1 cellular context compared by ENCODE assay signal in the genomic region with DNA sequence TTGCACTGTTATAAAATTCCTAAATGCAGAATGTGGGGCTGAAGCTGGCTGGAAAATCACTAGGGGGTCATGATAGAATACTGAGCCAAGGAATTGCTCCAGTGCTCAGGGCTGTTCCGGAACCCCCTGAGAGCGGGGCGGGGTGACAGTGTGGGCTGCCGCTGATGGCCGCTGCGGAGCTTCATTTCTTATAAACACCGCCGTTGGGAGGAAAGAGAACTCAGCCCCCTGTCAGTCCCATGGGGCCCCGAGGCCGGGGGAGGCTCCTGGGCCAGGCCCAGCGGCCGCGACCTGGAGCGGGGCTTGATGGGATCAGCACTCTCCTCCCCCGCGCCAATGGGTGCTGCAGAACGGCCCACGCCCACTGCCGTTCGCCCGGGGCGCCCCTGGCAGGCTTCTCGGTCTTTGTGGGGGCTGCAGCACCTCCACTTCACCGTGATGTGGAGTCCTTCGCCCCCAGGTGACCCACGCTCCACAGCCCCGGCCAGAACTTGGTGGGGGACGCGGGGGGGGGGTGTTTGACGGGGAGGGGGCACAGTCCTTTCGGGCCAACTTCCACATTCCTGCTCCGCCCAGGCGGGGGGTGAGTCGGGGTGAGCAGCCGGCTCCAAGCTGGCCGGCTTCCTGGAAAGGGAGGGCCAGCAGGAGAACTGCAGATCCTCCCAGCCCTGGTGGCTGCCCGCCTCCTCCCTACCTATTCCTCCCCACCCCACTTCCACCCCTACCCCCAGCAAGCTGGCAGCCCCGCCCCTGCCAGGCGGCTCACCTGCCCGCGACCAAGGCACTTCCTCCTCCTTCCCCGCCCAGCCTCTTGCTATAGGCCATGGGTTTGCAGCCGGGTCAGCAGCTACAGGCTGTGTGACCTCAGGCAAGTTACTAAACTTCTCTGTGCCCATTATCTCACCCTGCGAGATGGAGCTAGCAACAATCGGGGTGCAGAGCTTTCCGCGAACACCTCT.
TF ChIP-seq lines count a peak whose summit lies in the region.

No MANE protein-coding gene starts in this region.

TF ChIP-seq in HepG2, 621 proteins besides CTCF, POLR2A, EP300 and RAD21 (continued from another document and continues in another):
- TF ChIP-seq, protein P1, sequence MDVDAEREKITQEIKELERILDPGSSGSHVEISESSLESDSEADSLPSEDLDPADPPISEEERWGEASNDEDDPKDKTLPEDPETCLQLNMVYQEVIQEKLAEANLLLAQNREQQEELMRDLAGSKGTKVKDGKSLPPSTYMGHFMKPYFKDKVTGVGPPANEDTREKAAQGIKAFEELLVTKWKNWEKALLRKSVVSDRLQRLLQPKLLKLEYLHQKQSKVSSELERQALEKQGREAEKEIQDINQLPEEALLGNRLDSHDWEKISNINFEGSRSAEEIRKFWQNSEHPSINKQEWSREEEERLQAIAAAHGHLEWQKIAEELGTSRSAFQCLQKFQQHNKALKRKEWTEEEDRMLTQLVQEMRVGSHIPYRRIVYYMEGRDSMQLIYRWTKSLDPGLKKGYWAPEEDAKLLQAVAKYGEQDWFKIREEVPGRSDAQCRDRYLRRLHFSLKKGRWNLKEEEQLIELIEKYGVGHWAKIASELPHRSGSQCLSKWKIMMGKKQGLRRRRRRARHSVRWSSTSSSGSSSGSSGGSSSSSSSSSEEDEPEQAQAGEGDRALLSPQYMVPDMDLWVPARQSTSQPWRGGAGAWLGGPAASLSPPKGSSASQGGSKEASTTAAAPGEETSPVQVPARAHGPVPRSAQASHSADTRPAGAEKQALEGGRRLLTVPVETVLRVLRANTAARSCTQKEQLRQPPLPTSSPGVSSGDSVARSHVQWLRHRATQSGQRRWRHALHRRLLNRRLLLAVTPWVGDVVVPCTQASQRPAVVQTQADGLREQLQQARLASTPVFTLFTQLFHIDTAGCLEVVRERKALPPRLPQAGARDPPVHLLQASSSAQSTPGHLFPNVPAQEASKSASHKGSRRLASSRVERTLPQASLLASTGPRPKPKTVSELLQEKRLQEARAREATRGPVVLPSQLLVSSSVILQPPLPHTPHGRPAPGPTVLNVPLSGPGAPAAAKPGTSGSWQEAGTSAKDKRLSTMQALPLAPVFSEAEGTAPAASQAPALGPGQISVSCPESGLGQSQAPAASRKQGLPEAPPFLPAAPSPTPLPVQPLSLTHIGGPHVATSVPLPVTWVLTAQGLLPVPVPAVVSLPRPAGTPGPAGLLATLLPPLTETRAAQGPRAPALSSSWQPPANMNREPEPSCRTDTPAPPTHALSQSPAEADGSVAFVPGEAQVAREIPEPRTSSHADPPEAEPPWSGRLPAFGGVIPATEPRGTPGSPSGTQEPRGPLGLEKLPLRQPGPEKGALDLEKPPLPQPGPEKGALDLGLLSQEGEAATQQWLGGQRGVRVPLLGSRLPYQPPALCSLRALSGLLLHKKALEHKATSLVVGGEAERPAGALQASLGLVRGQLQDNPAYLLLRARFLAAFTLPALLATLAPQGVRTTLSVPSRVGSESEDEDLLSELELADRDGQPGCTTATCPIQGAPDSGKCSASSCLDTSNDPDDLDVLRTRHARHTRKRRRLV (CRISPR knock-in tag; IDR thresholded peaks at IDR 0.05), result no peak
- no peak for TF ChIP-seq SUZ12 (IDR thresholded peaks at IDR 0.05; ENCODE audit: low read depth, low read length)
- TF ChIP-seq, protein P2, sequence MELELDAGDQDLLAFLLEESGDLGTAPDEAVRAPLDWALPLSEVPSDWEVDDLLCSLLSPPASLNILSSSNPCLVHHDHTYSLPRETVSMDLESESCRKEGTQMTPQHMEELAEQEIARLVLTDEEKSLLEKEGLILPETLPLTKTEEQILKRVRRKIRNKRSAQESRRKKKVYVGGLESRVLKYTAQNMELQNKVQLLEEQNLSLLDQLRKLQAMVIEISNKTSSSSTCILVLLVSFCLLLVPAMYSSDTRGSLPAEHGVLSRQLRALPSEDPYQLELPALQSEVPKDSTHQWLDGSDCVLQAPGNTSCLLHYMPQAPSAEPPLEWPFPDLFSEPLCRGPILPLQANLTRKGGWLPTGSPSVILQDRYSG (CRISPR knock-in tag; IDR thresholded peaks at IDR 0.05), result no peak
- TF ChIP-seq, protein P3, sequence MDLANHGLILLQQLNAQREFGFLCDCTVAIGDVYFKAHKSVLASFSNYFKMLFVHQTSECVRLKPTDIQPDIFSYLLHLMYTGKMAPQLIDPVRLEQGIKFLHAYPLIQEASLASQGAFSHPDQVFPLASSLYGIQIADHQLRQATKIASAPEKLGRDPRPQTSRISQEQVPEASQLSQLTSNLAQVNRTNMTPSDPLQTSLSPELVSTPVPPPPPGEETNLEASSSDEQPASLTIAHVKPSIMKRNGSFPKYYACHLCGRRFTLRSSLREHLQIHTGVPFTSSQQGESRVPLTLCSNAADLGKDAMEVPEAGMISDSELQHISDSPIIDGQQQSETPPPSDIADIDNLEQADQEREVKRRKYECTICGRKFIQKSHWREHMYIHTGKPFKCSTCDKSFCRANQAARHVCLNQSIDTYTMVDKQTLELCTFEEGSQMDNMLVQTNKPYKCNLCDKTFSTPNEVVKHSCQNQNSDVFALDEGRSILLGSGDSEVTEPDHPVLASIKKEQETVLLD (CRISPR knock-in tag; IDR thresholded peaks at IDR 0.05; ENCODE audit: low read depth), result 0 out of 2 replicates have a peak, but pooled peaks have one; percentile 30
- TF ChIP-seq, protein P4, sequence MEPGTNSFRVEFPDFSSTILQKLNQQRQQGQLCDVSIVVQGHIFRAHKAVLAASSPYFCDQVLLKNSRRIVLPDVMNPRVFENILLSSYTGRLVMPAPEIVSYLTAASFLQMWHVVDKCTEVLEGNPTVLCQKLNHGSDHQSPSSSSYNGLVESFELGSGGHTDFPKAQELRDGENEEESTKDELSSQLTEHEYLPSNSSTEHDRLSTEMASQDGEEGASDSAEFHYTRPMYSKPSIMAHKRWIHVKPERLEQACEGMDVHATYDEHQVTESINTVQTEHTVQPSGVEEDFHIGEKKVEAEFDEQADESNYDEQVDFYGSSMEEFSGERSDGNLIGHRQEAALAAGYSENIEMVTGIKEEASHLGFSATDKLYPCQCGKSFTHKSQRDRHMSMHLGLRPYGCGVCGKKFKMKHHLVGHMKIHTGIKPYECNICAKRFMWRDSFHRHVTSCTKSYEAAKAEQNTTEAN (CRISPR knock-in tag; conservative IDR thresholded peaks at IDR 0.05), result no peak; the same call in 1 of the 2 replicates
- TF ChIP-seq ZNF160 (CRISPR knock-in tag; IDR thresholded peaks at IDR 0.05), result no peak
- peak; percentile 54; the same call in 1 of the 2 replicates for TF ChIP-seq SPEN (CRISPR knock-in tag; IDR thresholded peaks at IDR 0.05; ENCODE audit: low read depth)
- no peak for TF ChIP-seq GTF2F1 (IDR thresholded peaks at IDR 0.05; ENCODE audit: low read length)
- TF ChIP-seq PPARG (CRISPR knock-in tag; conservative IDR thresholded peaks at IDR 0.05), result peak; percentile 41; the same call in 1 of the 2 replicates
- TF ChIP-seq, protein P5, sequence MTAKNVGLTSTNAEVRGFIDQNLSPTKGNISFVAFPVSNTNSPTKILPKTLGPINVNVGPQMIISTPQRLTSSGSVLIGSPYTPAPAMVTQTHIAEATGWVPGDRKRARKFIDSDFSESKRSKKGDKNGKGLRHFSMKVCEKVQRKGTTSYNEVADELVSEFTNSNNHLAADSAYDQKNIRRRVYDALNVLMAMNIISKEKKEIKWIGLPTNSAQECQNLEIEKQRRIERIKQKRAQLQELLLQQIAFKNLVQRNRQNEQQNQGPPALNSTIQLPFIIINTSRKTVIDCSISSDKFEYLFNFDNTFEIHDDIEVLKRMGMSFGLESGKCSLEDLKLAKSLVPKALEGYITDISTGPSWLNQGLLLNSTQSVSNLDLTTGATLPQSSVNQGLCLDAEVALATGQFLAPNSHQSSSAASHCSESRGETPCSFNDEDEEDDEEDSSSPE (CRISPR knock-in tag; IDR thresholded peaks at IDR 0.05), result 0 out of 2 replicates have a peak, but pooled peaks have one; percentile 13
- peak; percentile 24; the same call in 1 of the 2 replicates for TF ChIP-seq FOXC1 (CRISPR knock-in tag; IDR thresholded peaks at IDR 0.05; ENCODE audit: borderline replicate concordance)
- no peak for TF ChIP-seq RFXAP (CRISPR knock-in tag; IDR thresholded peaks at IDR 0.05; ENCODE audit: borderline replicate concordance)
- TF ChIP-seq ZNF773 (CRISPR knock-in tag; IDR thresholded peaks at IDR 0.05; ENCODE audit: borderline replicate concordance), result no peak
- TF ChIP-seq ZNF605 (CRISPR knock-in tag; IDR thresholded peaks at IDR 0.05), result peak; percentile 49; the same call in 1 of the 2 replicates
- no peak for TF ChIP-seq ZNF619 (CRISPR knock-in tag; IDR thresholded peaks at IDR 0.05)
- TF ChIP-seq, protein P6, sequence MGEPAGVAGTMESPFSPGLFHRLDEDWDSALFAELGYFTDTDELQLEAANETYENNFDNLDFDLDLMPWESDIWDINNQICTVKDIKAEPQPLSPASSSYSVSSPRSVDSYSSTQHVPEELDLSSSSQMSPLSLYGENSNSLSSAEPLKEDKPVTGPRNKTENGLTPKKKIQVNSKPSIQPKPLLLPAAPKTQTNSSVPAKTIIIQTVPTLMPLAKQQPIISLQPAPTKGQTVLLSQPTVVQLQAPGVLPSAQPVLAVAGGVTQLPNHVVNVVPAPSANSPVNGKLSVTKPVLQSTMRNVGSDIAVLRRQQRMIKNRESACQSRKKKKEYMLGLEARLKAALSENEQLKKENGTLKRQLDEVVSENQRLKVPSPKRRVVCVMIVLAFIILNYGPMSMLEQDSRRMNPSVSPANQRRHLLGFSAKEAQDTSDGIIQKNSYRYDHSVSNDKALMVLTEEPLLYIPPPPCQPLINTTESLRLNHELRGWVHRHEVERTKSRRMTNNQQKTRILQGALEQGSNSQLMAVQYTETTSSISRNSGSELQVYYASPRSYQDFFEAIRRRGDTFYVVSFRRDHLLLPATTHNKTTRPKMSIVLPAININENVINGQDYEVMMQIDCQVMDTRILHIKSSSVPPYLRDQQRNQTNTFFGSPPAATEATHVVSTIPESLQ (CRISPR knock-in tag; conservative IDR thresholded peaks at IDR 0.05), result no peak
- TF ChIP-seq, protein P7, sequence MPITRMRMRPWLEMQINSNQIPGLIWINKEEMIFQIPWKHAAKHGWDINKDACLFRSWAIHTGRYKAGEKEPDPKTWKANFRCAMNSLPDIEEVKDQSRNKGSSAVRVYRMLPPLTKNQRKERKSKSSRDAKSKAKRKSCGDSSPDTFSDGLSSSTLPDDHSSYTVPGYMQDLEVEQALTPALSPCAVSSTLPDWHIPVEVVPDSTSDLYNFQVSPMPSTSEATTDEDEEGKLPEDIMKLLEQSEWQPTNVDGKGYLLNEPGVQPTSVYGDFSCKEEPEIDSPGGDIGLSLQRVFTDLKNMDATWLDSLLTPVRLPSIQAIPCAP (CRISPR knock-in tag; IDR thresholded peaks at IDR 0.05; ENCODE audit: low read depth), result no peak
- no peak for TF ChIP-seq ZNF850 (CRISPR knock-in tag; conservative IDR thresholded peaks at IDR 0.05)
- 0 out of 2 replicates have a peak, but pooled peaks have one; percentile 51 for TF ChIP-seq YEATS4 (CRISPR knock-in tag; IDR thresholded peaks at IDR 0.05; ENCODE audit: borderline replicate concordance)
- TF ChIP-seq PCBP2 (optimal IDR thresholded peaks at IDR 0.05; ENCODE audit: low read depth, low read length, poor library complexity, severe bottlenecking), result no peak
- TF ChIP-seq, protein P8, sequence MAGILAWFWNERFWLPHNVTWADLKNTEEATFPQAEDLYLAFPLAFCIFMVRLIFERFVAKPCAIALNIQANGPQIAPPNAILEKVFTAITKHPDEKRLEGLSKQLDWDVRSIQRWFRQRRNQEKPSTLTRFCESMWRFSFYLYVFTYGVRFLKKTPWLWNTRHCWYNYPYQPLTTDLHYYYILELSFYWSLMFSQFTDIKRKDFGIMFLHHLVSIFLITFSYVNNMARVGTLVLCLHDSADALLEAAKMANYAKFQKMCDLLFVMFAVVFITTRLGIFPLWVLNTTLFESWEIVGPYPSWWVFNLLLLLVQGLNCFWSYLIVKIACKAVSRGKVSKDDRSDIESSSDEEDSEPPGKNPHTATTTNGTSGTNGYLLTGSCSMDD (CRISPR knock-in tag; IDR thresholded peaks at IDR 0.05), result no peak
- TF ChIP-seq RXRA (CRISPR knock-in tag; IDR thresholded peaks at IDR 0.05), result peak; percentile 81; the same call in 1 of the 2 replicates
- TF ChIP-seq ZNF749 (CRISPR knock-in tag; IDR thresholded peaks at IDR 0.05; ENCODE audit: borderline replicate concordance), result no peak
- TF ChIP-seq, protein P9, sequence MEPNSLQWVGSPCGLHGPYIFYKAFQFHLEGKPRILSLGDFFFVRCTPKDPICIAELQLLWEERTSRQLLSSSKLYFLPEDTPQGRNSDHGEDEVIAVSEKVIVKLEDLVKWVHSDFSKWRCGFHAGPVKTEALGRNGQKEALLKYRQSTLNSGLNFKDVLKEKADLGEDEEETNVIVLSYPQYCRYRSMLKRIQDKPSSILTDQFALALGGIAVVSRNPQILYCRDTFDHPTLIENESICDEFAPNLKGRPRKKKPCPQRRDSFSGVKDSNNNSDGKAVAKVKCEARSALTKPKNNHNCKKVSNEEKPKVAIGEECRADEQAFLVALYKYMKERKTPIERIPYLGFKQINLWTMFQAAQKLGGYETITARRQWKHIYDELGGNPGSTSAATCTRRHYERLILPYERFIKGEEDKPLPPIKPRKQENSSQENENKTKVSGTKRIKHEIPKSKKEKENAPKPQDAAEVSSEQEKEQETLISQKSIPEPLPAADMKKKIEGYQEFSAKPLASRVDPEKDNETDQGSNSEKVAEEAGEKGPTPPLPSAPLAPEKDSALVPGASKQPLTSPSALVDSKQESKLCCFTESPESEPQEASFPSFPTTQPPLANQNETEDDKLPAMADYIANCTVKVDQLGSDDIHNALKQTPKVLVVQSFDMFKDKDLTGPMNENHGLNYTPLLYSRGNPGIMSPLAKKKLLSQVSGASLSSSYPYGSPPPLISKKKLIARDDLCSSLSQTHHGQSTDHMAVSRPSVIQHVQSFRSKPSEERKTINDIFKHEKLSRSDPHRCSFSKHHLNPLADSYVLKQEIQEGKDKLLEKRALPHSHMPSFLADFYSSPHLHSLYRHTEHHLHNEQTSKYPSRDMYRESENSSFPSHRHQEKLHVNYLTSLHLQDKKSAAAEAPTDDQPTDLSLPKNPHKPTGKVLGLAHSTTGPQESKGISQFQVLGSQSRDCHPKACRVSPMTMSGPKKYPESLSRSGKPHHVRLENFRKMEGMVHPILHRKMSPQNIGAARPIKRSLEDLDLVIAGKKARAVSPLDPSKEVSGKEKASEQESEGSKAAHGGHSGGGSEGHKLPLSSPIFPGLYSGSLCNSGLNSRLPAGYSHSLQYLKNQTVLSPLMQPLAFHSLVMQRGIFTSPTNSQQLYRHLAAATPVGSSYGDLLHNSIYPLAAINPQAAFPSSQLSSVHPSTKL (CRISPR knock-in tag; IDR thresholded peaks at IDR 0.05), result peak; percentile 62; the same call in 1 of the 2 replicates
- peak; percentile 66; the same call in 1 of the 2 replicates for TF ChIP-seq KMT2A (CRISPR knock-in tag; IDR thresholded peaks at IDR 0.05)
- TF ChIP-seq, protein P10, sequence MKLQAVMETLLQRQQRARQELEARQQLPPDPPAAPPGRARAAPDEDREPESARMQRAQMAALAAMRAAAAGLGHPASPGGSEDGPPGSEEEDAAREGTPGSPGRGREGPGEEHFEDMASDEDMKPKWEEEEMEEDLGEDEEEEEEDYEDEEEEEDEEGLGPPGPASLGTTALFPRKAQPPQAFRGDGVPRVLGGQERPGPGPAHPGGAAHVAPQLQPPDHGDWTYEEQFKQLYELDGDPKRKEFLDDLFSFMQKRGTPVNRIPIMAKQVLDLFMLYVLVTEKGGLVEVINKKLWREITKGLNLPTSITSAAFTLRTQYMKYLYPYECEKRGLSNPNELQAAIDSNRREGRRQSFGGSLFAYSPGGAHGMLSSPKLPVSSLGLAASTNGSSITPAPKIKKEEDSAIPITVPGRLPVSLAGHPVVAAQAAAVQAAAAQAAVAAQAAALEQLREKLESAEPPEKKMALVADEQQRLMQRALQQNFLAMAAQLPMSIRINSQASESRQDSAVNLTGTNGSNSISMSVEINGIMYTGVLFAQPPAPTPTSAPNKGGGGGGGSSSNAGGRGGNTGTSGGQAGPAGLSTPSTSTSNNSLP (IDR thresholded peaks at IDR 0.05; ENCODE audit: low read depth, low read length), result no peak
- TF ChIP-seq ZNF547 (CRISPR knock-in tag; IDR thresholded peaks at IDR 0.05), result no peak
- TF ChIP-seq HMG20B (CRISPR knock-in tag; conservative IDR thresholded peaks at IDR 0.05), result no peak
- no peak for TF ChIP-seq LCORL (IDR thresholded peaks at IDR 0.05)
- TF ChIP-seq LCORL (CRISPR knock-in tag; IDR thresholded peaks at IDR 0.05), result peak; percentile 66
- TF ChIP-seq PHF21A (CRISPR knock-in tag; IDR thresholded peaks at IDR 0.05), result peak; percentile 90
- TF ChIP-seq ZFP90 (CRISPR knock-in tag; IDR thresholded peaks at IDR 0.05; ENCODE audit: borderline replicate concordance), result no peak
